Comparison of ENCODE assay signal across 30 cellular contexts in genomic region chr9:7097040-7097715, GRCh38.
DNase-seq lines count a peak whose midpoint lies in the region; ATAC-seq and TF ChIP-seq lines count a peak whose summit lies in the region.
"Had no signal": no experiment of that assay in that cellular context is flagged by ENCODE, and none has a peak within 500 bp of the region (broad histone marks: within the 10 kb centered on the region; RNA-seq: fewer than 3 reads in every experiment).

No MANE protein-coding gene starts in this region.

- no peak overlapping the region for H3K27ac Mint-ChIP-seq in activated naive CD8-positive, alpha-beta T cell treated with anti-CD3 and anti-CD28 coated beads, Interleukin-2, amount 50 U/mL, for 24 hours
- H3K27ac Mint-ChIP-seq: activated CD8-positive, alpha-beta memory T cell treated with anti-CD3 and anti-CD28 coated beads, Interleukin-2, amount 10 ng/mL, durations not matched to agents 7 days and 5 days; stimulated activated effector memory CD8-positive, alpha-beta T cell treated with anti-CD3 and anti-CD28 coated beads, Interleukin-12 subunit alpha, Interleukin-12 subunit beta, amount 100 ng/mL, for 72 hours; T-helper 2 cell treated with Interferon-gamma antibody and Interleukin-4, amounts not matched to agents 5 μg/mL and 100 μg/mL, for 36 hours had no signal

- no peaks in the 10 kb centered on the region for H3K4me1 Mint-ChIP-seq in activated naive CD8-positive, alpha-beta T cell treated with anti-CD3 and anti-CD28 coated beads, Interleukin-2, amount 50 U/mL, for 24 hours
- H3K4me1 Mint-ChIP-seq: brain had no signal

- no peaks in the 10 kb centered on the region for H3K27me3 Mint-ChIP-seq in activated naive CD8-positive, alpha-beta T cell treated with anti-CD3 and anti-CD28 coated beads, Interleukin-2, amount 50 U/mL, for 24 hours
- H3K27me3 Mint-ChIP-seq: activated CD8-positive, alpha-beta memory T cell treated with anti-CD3 and anti-CD28 coated beads, Interleukin-2, amount 10 ng/mL, durations not matched to agents 7 days and 5 days; brain; naive thymus-derived CD8-positive, alpha-beta T cell had no signal

- dilution Hi-C loops in mammary epithelial cell (cut with HindIII; ENCODE audit: low sequenced_read_pairs) = no loop called here

- H3K4ac ChIP-seq in mesenchymal stem cell (ENCODE audit: low read depth in 1 of 2, low read length in 2 of 2) = no peak overlapping the region

- no peak overlapping the region for H2BK5ac ChIP-seq in mesenchymal stem cell (ENCODE audit: low read depth, low read length, poor library complexity, severe bottlenecking)

- intact Hi-C loops in mammary epithelial cell (cut with micrococcal nuclease) = loop anchor here (10.0 kb wide), 1 partner anchor 138 kb away; no protein-coding TSS in a partner anchor

- no peaks in the 10 kb centered on the region for H3K36me3 ChIP-seq in mammary epithelial cell (ENCODE audit: insufficient read depth, low read length)
- no peaks in the 10 kb centered on the region for H3K36me3 ChIP-seq in mesenchymal stem cell (ENCODE audit: control insufficient read depth in 1 of 2, insufficient read depth in 2 of 2, low read depth in 1 of 2, low read length in 2 of 2)
- no peaks in the 10 kb centered on the region for H3K36me3 ChIP-seq in skeletal muscle tissue (ENCODE audit: control insufficient read depth in 3 of 3, insufficient read depth in 3 of 3, low read length in 3 of 3)
- H3K36me3 ChIP-seq: adrenal gland, left ventricle myocardium inferior, suprapubic skin had no signal

- peaks cover 14% of the 10 kb centered on the region for H3K9me3 Mint-ChIP-seq in activated naive CD8-positive, alpha-beta T cell treated with anti-CD3 and anti-CD28 coated beads, Interleukin-2, amount 50 U/mL, for 24 hours
- H3K9me3 Mint-ChIP-seq: T-helper 2 cell treated with Interferon-gamma antibody and Interleukin-4, amounts not matched to agents 5 μg/mL and 100 μg/mL, for 36 hours had no signal

- H3K79me2 ChIP-seq in mammary epithelial cell (ENCODE audit: insufficient read depth, low read length) = no peaks in the 10 kb centered on the region

- H3K27me3 ChIP-seq in mammary epithelial cell (ENCODE audit: insufficient read depth, low read length) (no peaks in the 10 kb centered on the region), mesenchymal stem cell (ENCODE audit: control insufficient read depth in 1 of 2, insufficient read depth in 1 of 2, low read length in 2 of 2) (no peaks in the 10 kb centered on the region), skeletal muscle tissue (ENCODE audit: control insufficient read depth in 3 of 3, insufficient read depth in 3 of 3, low read length in 3 of 3) (no peaks in the 10 kb centered on the region)
- H3K27me3 ChIP-seq: adrenal gland, gastroesophageal sphincter, suprapubic skin had no signal

- H3K79me1 ChIP-seq in mesenchymal stem cell (replicated peaks; ENCODE audit: low read length, poor library complexity, severe bottlenecking) = no peaks in the 10 kb centered on the region

- CTCF ChIA-PET in mammary epithelial cell (lab: Charles Lee; ENCODE audit: low non-redundant PET) = no interaction called here

- H4K91ac ChIP-seq in mesenchymal stem cell (ENCODE audit: low read length) = no peak overlapping the region

- TF ChIP-seq CTCF in mammary epithelial cell (conservative IDR thresholded peaks at IDR 0.05 in 1 of 2, IDR thresholded peaks at IDR 0.05 in 1 of 2; ENCODE audit: extremely low read depth in 1 of 2, insufficient read depth in 1 of 2, low read depth in 1 of 2, low read length in 2 of 2) = no peak

- ATAC-seq in GM21576 (IDR thresholded peaks at IDR 0.05; ENCODE audit: unreplicated experiment) = no peak
- ATAC-seq in GM18517 (IDR thresholded peaks at IDR 0.05; ENCODE audit: unreplicated experiment) = no peak
- ATAC-seq in activated naive CD8-positive, alpha-beta T cell treated with anti-CD3 and anti-CD28 coated beads, Interleukin-2, amount 50 U/mL, for 24 hours = no peak
- ATAC-seq: activated CD8-positive, alpha-beta memory T cell treated with anti-CD3 and anti-CD28 coated beads, Interleukin-2, amount 10 ng/mL, durations not matched to agents 7 days and 5 days; gastroesophageal sphincter; naive thymus-derived CD8-positive, alpha-beta T cell; stimulated activated effector memory CD8-positive, alpha-beta T cell treated with anti-CD3 and anti-CD28 coated beads, Interleukin-12 subunit alpha, Interleukin-12 subunit beta, amount 100 ng/mL, for 72 hours had no signal

- H2AFZ ChIP-seq in mammary epithelial cell (ENCODE audit: low read depth, low read length) (no peak overlapping the region), mesenchymal stem cell (ENCODE audit: low read depth, low read length) (no peak overlapping the region)
- H2AFZ ChIP-seq: PC-9 had no signal

- no peak overlapping the region for H2BK12ac ChIP-seq in mesenchymal stem cell (ENCODE audit: low read length in 2 of 2)

- H3K9me3 ChIP-seq in mammary epithelial cell (replicated peaks; ENCODE audit: insufficient read depth, low read length) (no peaks in the 10 kb centered on the region), mesenchymal stem cell (ENCODE audit: control insufficient read depth, low read length) (no peaks in the 10 kb centered on the region), skeletal muscle tissue (ENCODE audit: control insufficient read depth in 3 of 3, low read length in 3 of 3) (no peaks in the 10 kb centered on the region)
- H3K9me3 ChIP-seq: adrenal gland, gastroesophageal sphincter, suprapubic skin had no signal

- H3K23ac ChIP-seq in mesenchymal stem cell (ENCODE audit: low read length in 2 of 2) = no peak overlapping the region

- peak; percentile 20 for DNase-seq in DMS53 (lab: John Stamatoyannopoulos, UW)
- DNase-seq in DMS53 treated with DMSO at 0.1 percent for 48 hours (lab: John Stamatoyannopoulos, UW; ENCODE audit: unreplicated experiment) = no peak
- peak; percentile 8 for DNase-seq in mammary epithelial cell
- no peak for DNase-seq in mesenchymal stem cell
- no peak for DNase-seq in activated naive CD8-positive, alpha-beta T cell treated with anti-CD3 and anti-CD28 coated beads, Interleukin-2, amount 50 U/mL, for 24 hours
- DNase-seq: activated CD8-positive, alpha-beta memory T cell treated with anti-CD3 and anti-CD28 coated beads, Interleukin-2, amount 10 ng/mL, durations not matched to agents 7 days and 5 days; activated T-cell treated with anti-CD3 and anti-CD28 coated beads, Interleukin-2, amount 50 U/mL, for 48 hours; Calu3; effector CD8-positive, alpha-beta T cell; hippocampal formation; left ventricle myocardium inferior; naive thymus-derived CD8-positive, alpha-beta T cell; NCI-H1105; NCI-H187 treated with DMSO at 0.1 percent for 48 hours; NCI-H524 treated with DMSO at 0.1 percent for 48 hours; PC-9; retina; Right ventricle myocardium superior; stimulated activated CD4-positive, alpha-beta T cell treated with anti-CD3 and anti-CD28 coated beads, Interleukin-4, amount 100 ng/mL, for 1 hour had no signal

- no peak overlapping the region for H3K27ac ChIP-seq in mammary epithelial cell (ENCODE audit: insufficient read depth, low read depth, low read length)
- no peak overlapping the region for H3K27ac ChIP-seq in mesenchymal stem cell (ENCODE audit: low read length, poor library complexity, severe bottlenecking)
- H3K27ac ChIP-seq in skeletal muscle tissue (ENCODE audit: low read depth, low read length) = peak overlapping the region; percentile 71
- H3K27ac ChIP-seq: 22Rv1, adrenal gland, C4-2B, gastroesophageal sphincter, left ventricle myocardium inferior, PC-9, suprapubic skin had no signal

- no peak overlapping the region for H3K18ac ChIP-seq in mesenchymal stem cell (ENCODE audit: low read depth in 1 of 2, low read length in 2 of 2)

- H3K4me3 ChIP-seq in mammary epithelial cell (replicated peaks in 1 of 3; ENCODE audit: insufficient read depth in 1 of 3, low read depth in 2 of 3, low read length in 3 of 3) = no peak overlapping the region
- no peak overlapping the region for H3K4me3 ChIP-seq in mesenchymal stem cell (ENCODE audit: insufficient read depth in 1 of 2, low read depth in 1 of 2, low read length in 2 of 2)
- no peak overlapping the region for H3K4me3 ChIP-seq in skeletal muscle tissue (ENCODE audit: low read length in 3 of 3)
- H3K4me3 ChIP-seq: adrenal gland, gastroesophageal sphincter, left ventricle myocardium inferior, PC-9, suprapubic skin had no signal

- BruUV-seq in mammary epithelial cell (replicated peaks; lab: Mats Ljungman, UMichigan) = no TSS peak

- H3K36me3 Mint-ChIP-seq in activated naive CD8-positive, alpha-beta T cell treated with anti-CD3 and anti-CD28 coated beads, Interleukin-2, amount 50 U/mL, for 24 hours (ENCODE audit: low read depth) = peaks cover 42% of the 10 kb centered on the region

- H3K4me3 Mint-ChIP-seq in activated naive CD8-positive, alpha-beta T cell treated with anti-CD3 and anti-CD28 coated beads, Interleukin-2, amount 50 U/mL, for 24 hours = no peak overlapping the region
- H3K4me3 Mint-ChIP-seq: activated CD8-positive, alpha-beta memory T cell treated with anti-CD3 and anti-CD28 coated beads, Interleukin-2, amount 10 ng/mL, durations not matched to agents 7 days and 5 days; brain; naive thymus-derived CD8-positive, alpha-beta T cell; stimulated activated effector memory CD8-positive, alpha-beta T cell treated with anti-CD3 and anti-CD28 coated beads, Interleukin-12 subunit alpha, Interleukin-12 subunit beta, amount 100 ng/mL, for 72 hours; T-helper 2 cell treated with Interferon-gamma antibody and Interleukin-4, amounts not matched to agents 5 μg/mL and 100 μg/mL, for 36 hours had no signal

- H3K9ac ChIP-seq in mammary epithelial cell (ENCODE audit: insufficient read depth, low read length) (no peak overlapping the region), mesenchymal stem cell (ENCODE audit: low read length) (peak overlapping the region; percentile 24), skeletal muscle tissue (ENCODE audit: low read depth in 1 of 3, low read length in 3 of 3) (no peak overlapping the region)

- no peak overlapping the region for H3K4me2 ChIP-seq in mammary epithelial cell (ENCODE audit: insufficient read depth, low read depth, low read length)
- H3K4me2 ChIP-seq in mesenchymal stem cell (ENCODE audit: low read length, poor library complexity, severe bottlenecking) = no peak overlapping the region
- H3K4me2 ChIP-seq: PC-9 had no signal

- H2AK5ac ChIP-seq in mesenchymal stem cell (ENCODE audit: low read length, severe bottlenecking) = no peak overlapping the region

- H4K20me1 ChIP-seq in mammary epithelial cell (ENCODE audit: insufficient read depth, low read length) = no peaks in the 10 kb centered on the region

- no peak overlapping the region for H4K8ac ChIP-seq in mesenchymal stem cell (ENCODE audit: low read length)

- H3K14ac ChIP-seq in mesenchymal stem cell (ENCODE audit: low read length in 2 of 2) = no peak overlapping the region

- no peak overlapping the region for H2BK120ac ChIP-seq in mesenchymal stem cell (ENCODE audit: low read depth, low read length)

- H3K4me1 ChIP-seq in mammary epithelial cell (ENCODE audit: insufficient read depth, low read length) = no peaks in the 10 kb centered on the region
- no peaks in the 10 kb centered on the region for H3K4me1 ChIP-seq in mesenchymal stem cell (ENCODE audit: control insufficient read depth, insufficient read depth, low read depth, low read length)
- peaks cover 30 to 34% (median 33%) of the 10 kb centered on the region in 3 donors for H3K4me1 ChIP-seq in skeletal muscle tissue (ENCODE audit: control insufficient read depth in 3 of 3, insufficient read depth in 3 of 3, low read length in 3 of 3)
- H3K4me1 ChIP-seq: left ventricle myocardium inferior had no signal

- H2BK15ac ChIP-seq in mesenchymal stem cell (ENCODE audit: low read depth, poor library complexity, severe bottlenecking) = no peak overlapping the region

- WGBS in mammary epithelial cell (ENCODE audit: low coverage, missing lambda C conversion rate) = 99% methylated on average over 7 of the region's 7 CpGs
- WGBS in mesenchymal stem cell = 100% methylated on average over 5 of the region's 7 CpGs

- in situ Hi-C loops in mammary epithelial cell (cut with MboI; ENCODE audit: low sequenced_read_pairs in 2 of 2) = loop anchor here in 1 of 2 donors (25.0 kb wide), 1 partner anchor 90 kb away; no protein-coding TSS in a partner anchor

Comparison
In these comparisons a context has a peak if more than half of its experiments do, and no peak if none do; other contexts are left out.
1. DNase-seq: peak in DMS53 (single experiment) and mammary epithelial cell (single experiment); none in DMS53 treated with DMSO at 0.1 percent for 48 hours (single experiment), mesenchymal stem cell (single experiment) and activated naive CD8-positive, alpha-beta T cell treated with anti-CD3 and anti-CD28 coated beads, Interleukin-2, amount 50 U/mL, for 24 hours (single experiment).